In genomic region chr2:25361261-25362048, GRCh38 we compare ENCODE assay signal across 1 cellular context.
TF ChIP-seq lines count a peak whose summit lies in the region.

No MANE protein-coding gene starts in this region.

TF ChIP-seq in HepG2, 621 proteins besides CTCF, POLR2A, EP300 and RAD21 (continued from another document):
- TF ChIP-seq CAMTA2 (CRISPR knock-in tag; IDR thresholded peaks at IDR 0.05; ENCODE audit: borderline replicate concordance) (0 out of 2 replicates have a peak, but pooled peaks have one; percentile 50), ZNF350 (CRISPR knock-in tag; IDR thresholded peaks at IDR 0.05; ENCODE audit: borderline replicate concordance, low read depth) (0 out of 2 replicates have a peak, but pooled peaks have one; percentile 25), HIVEP1 (CRISPR knock-in tag; IDR thresholded peaks at IDR 0.05) (0 out of 2 replicates have a peak, but pooled peaks have one; percentile 28), ZNF207 (IDR thresholded peaks at IDR 0.05; ENCODE audit: borderline replicate concordance) (no peak), NFIB (CRISPR knock-in tag; IDR thresholded peaks at IDR 0.05; ENCODE audit: borderline replicate concordance) (no peak)
